22 cellular contexts compared by ENCODE assay signal in the genomic region with DNA sequence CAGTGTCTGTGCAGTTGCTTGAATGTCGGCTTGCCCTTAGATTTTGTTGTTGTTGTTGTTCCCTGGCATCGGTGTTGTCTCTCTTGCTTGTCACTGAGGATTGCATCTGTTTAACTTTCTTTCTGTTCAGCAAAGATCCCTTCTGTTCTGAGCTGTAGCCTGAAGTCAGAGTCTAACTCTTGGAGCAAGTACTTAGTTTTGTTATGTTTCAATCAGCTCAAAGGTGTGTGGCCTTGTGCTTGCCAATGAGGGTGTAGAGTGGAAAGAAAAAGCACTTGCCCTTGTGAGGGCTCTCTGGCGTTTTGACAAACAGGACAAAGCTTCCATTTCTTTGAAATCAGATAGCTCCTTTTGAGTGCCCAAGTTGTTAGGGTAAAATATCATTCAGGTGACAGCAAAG.
A peak's percentile ranks its signal among the peaks of the same experiment; 100 is the strongest.
DNase-seq lines count a peak whose midpoint lies in the region; ATAC-seq and TF ChIP-seq lines count a peak whose summit lies in the region.
"Had no signal": no experiment of that assay in that cellular context is flagged by ENCODE, and none has a peak within 500 bp of the region (broad histone marks: within the 10 kb centered on the region; RNA-seq: fewer than 3 reads in every experiment).

No MANE protein-coding gene starts in this region.

- in situ Hi-C loops in brain microvascular endothelial cell (cut with HindIII; ENCODE audit: low pct_ligation_motif_present, low sequenced_read_pairs), result no loop called here

- TF ChIP-seq CTCF in brain microvascular endothelial cell (IDR thresholded peaks at IDR 0.05; ENCODE audit: low read depth, low read length, missing control alignments), result no peak

- H3K36me3 ChIP-seq in brain microvascular endothelial cell (replicated peaks), result no peaks in the 10 kb centered on the region
- H3K36me3 ChIP-seq: colonic mucosa, lower lobe of right lung, transverse colon had no signal

- peak; percentile 13 for DNase-seq in DMS53 treated with DMSO at 0.1 percent for 48 hours (lab: John Stamatoyannopoulos, UW; ENCODE audit: unreplicated experiment)
- peak; percentile 65 for DNase-seq in OCI-M1 (lab: John Stamatoyannopoulos, UW)
- DNase-seq in left kidney (ENCODE audit: low read depth, low spot score), result peak; percentile 9
- DNase-seq in brain microvascular endothelial cell, result no peak
- no peak for DNase-seq in activated effector memory CD4-positive, alpha-beta T cell treated with Interleukin-2 at 50 U/mL for 16 hours
- DNase-seq: activated CD4-positive, alpha-beta T cell treated with anti-CD3 and anti-CD28 coated beads, Interleukin-2, amount 50 U/mL, for 48 hours; activated T-cell treated with anti-CD3 and anti-CD28 coated beads, Interleukin-2, amount 50 U/mL, for 48 hours; body of pancreas; colonic mucosa; endodermal cell; lower lobe of right lung; NCI-H2227 treated with DMSO at 0.1 percent for 48 hours; NK-92 treated with Interleukin-12 subunit alpha and Interleukin-12 subunit beta, amount 100 ng/mL, for 24 hours; SHP77 treated with DMSO at 0.1 percent for 48 hours; stimulated activated CD4-positive, alpha-beta T cell treated with anti-CD3 and anti-CD28 coated beads, Interleukin-1b, Interleukin-23, amount 100 ng/mL, for 48 hours; stimulated activated naive CD4-positive, alpha-beta T cell treated with Interleukin-2 at 50 U/mL for 16 hours; transverse colon had no signal

- H3K27me3 ChIP-seq in brain microvascular endothelial cell (replicated peaks), result no peaks in the 10 kb centered on the region
- H3K27me3 ChIP-seq: body of pancreas, colonic mucosa, transverse colon had no signal

- no peak overlapping the region for H3K27ac ChIP-seq in brain microvascular endothelial cell
- H3K27ac ChIP-seq: body of pancreas, colonic mucosa, lower lobe of right lung, transverse colon had no signal

- ATAC-seq in GM19324 (IDR thresholded peaks at IDR 0.05; ENCODE audit: low FRiP score, unreplicated experiment) (peak; percentile 44), HG02970 (IDR thresholded peaks at IDR 0.05; ENCODE audit: low FRiP score, unreplicated experiment) (no peak), GM18505 (IDR thresholded peaks at IDR 0.05; ENCODE audit: unreplicated experiment) (no peak)
- ATAC-seq: activated naive CD4-positive, alpha-beta T cell treated with anti-CD3 and anti-CD28 coated beads, Interleukin-2, amount 50 U/mL, for 72 hours; body of pancreas; HepG2 had no signal

- no peak overlapping the region for H3K4me3 ChIP-seq in brain microvascular endothelial cell (ENCODE audit: low read depth, low read length)
- H3K4me3 ChIP-seq: body of pancreas, colonic mucosa, lower lobe of right lung, transverse colon had no signal

- TF ChIP-seq POLR2A in GM18505 (IDR thresholded peaks at IDR 0.05; ENCODE audit: borderline replicate concordance, extremely low read depth, insufficient read depth, insufficient read length), result no peak

Comparison
In these comparisons a context has a peak if more than half of its experiments do, and no peak if none do; other contexts are left out.
1. DNase-seq: peak in DMS53 treated with DMSO at 0.1 percent for 48 hours (single experiment), OCI-M1 (single experiment) and left kidney (single experiment); none in brain microvascular endothelial cell (single experiment) and activated effector memory CD4-positive, alpha-beta T cell treated with Interleukin-2 at 50 U/mL for 16 hours (single experiment).